Comparison of ENCODE assay signal across 12 cellular contexts in the genomic region with DNA sequence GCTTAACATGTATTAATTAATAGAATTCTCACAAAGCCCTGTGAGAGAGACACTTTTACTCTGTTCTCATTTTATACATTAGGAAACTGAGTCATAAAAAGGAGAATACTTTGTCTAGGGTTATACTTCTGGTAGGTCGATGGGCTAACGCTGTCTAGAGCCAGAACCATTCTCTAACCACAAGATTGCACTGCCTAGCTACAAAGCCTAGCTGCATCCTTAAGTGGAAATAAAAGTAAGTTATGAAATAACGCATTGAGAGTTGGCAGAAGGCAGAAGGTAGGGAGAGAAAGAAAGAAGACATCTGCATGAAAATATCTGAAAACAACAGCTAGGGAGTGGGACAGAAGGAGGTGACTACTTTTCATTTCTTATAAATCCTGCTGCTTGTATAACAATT.
"Had no signal": no experiment of that assay in that cellular context is flagged by ENCODE, and none has a peak within 500 bp of the region (broad histone marks: within the 10 kb centered on the region; RNA-seq: fewer than 3 reads in every experiment).

No MANE protein-coding gene starts in this region.

- DNase-seq: dorsolateral prefrontal cortex; effector CD4-positive, alpha-beta T cell; head of caudate nucleus; mesenchymal stem cell; naive thymus-derived CD4-positive, alpha-beta T cell; right lobe of liver; small intestine; stimulated activated CD4-positive, alpha-beta T cell treated with anti-CD3 and anti-CD28 coated beads, Interleukin-15, amount 100 ng/mL, for 24 hours; stimulated activated CD4-positive, alpha-beta T cell treated with anti-CD3 and anti-CD28 coated beads, Interleukin-2, amount 100 ng/mL, for 48 hours; stimulated activated naive B cell treated with anti-CD40 and anti-IgM and Interleukin-4, amounts not matched to agents 10 μg/mL and 1 μg/mL and 100 μg/mL, for 72 hours; upper lobe of left lung had no signal

- ATAC-seq: left lobe of liver; naive thymus-derived CD4-positive, alpha-beta T cell; right lobe of liver; stimulated activated naive B cell treated with anti-CD40 and anti-IgM and Interleukin-4, amounts not matched to agents 10 μg/mL and 1 μg/mL and 100 μg/mL, for 72 hours had no signal
